22 cellular contexts compared by ENCODE assay signal in genomic region chr13:38850868-38851626, GRCh38.
DNase-seq lines count a peak whose midpoint lies in the region; ATAC-seq and TF ChIP-seq lines count a peak whose summit lies in the region.
"Had no signal": no experiment of that assay in that cellular context is flagged by ENCODE, and none has a peak within 500 bp of the region (broad histone marks: within the 10 kb centered on the region; RNA-seq: fewer than 3 reads in every experiment).

No MANE protein-coding gene starts in this region.

- no peak for TF ChIP-seq CTCF in OCI-LY7 (conservative IDR thresholded peaks at IDR 0.05; ENCODE audit: low read length)

- no peak overlapping the region for H3K27ac ChIP-seq in OCI-LY7 (ENCODE audit: low read depth, low read length, poor library complexity, severe bottlenecking)
- H3K27ac ChIP-seq: A549, C4-2B, neural progenitor cell, uterus had no signal

- intact Hi-C loops in left colon (cut with DNase I, micrococcal nuclease) (no loop called here), OCI-LY7 (cut with micrococcal nuclease; ENCODE audit: unreplicated experiment) (no loop called here)

- peak; percentile 64 for ATAC-seq in GM18498 (IDR thresholded peaks at IDR 0.05; ENCODE audit: unreplicated experiment)
- peak; percentile 53 for ATAC-seq in GM21367 (IDR thresholded peaks at IDR 0.05; ENCODE audit: unreplicated experiment)
- peak; percentile 63 for ATAC-seq in HG02763 (IDR thresholded peaks at IDR 0.05; ENCODE audit: unreplicated experiment)
- peak; percentile 85 for ATAC-seq in HG03442 (IDR thresholded peaks at IDR 0.05; ENCODE audit: unreplicated experiment)
- ATAC-seq in left colon, result no peak
- ATAC-seq: A549; activated CD4-positive, CD25-positive, alpha-beta regulatory T cell treated with anti-CD3 and anti-CD28 coated beads, Interleukin-2, amount 50 U/mL, for 24 hours; Right ventricle myocardium inferior had no signal

- DNase-seq in activated CD8-positive, alpha-beta memory T cell treated with anti-CD3 and anti-CD28 coated beads, Interleukin-2, amount 50 U/mL, for 48 hours, result no peak
- DNase-seq in left colon (no peak), OCI-LY7 (ENCODE audit: low spot score) (no peak), NCI-H1694 treated with DMSO at 0.1 percent for 48 hours (lab: John Stamatoyannopoulos, UW) (no peak)
- DNase-seq: activated gamma-delta T cell; DMS79 treated with DMSO at 0.1 percent for 48 hours; effector CD8-positive, alpha-beta T cell; kidney; MM.1S; NCI-H1930; NCI-H510A; stimulated activated naive CD4-positive, alpha-beta T cell treated with Interleukin-2 at 50 U/mL for 16 hours; uterus had no signal

- BruUV-seq in OCI-LY7 (replicated peaks; lab: Mats Ljungman, UMichigan), result no TSS peak

- no peak overlapping the region for H2AFZ ChIP-seq in OCI-LY7 (ENCODE audit: low read length)
- H2AFZ ChIP-seq: neural progenitor cell had no signal

- no peak overlapping the region for H3K4me3 ChIP-seq in OCI-LY7 (ENCODE audit: low read depth, low read length, poor library complexity, severe bottlenecking)
- H3K4me3 ChIP-seq: A549, neural progenitor cell, uterus had no signal

- no peaks in the 10 kb centered on the region for H3K9me3 ChIP-seq in OCI-LY7 (ENCODE audit: low read length)
- H3K9me3 ChIP-seq: A549, uterus had no signal

- POLR2A ChIA-PET in OCI-LY7 (lab: Charles Lee), result no interaction called here

- CTCF ChIA-PET in OCI-LY7 (lab: Charles Lee; ENCODE audit: unreplicated experiment), result no interaction called here

- H3K36me3 ChIP-seq in OCI-LY7 (ENCODE audit: insufficient read depth, low read length), result no peaks in the 10 kb centered on the region
- H3K36me3 ChIP-seq: neural progenitor cell, uterus had no signal

- H3K4me1 ChIP-seq in OCI-LY7 (ENCODE audit: insufficient read depth, low read length, poor library complexity, severe bottlenecking), result no peaks in the 10 kb centered on the region
- H3K4me1 ChIP-seq: A549, neural progenitor cell, uterus had no signal

- no peak overlapping the region for H3K4me2 ChIP-seq in OCI-LY7 (ENCODE audit: low read length)
- H3K4me2 ChIP-seq: A549, neural progenitor cell had no signal

- H3K79me2 ChIP-seq in OCI-LY7 (ENCODE audit: insufficient read depth, low read depth, low read length), result no peaks in the 10 kb centered on the region

- H4K20me1 ChIP-seq in OCI-LY7 (ENCODE audit: insufficient read depth, low read length), result no peaks in the 10 kb centered on the region

- H3K9me2 ChIP-seq in OCI-LY7 (ENCODE audit: insufficient read depth, low read length), result no peaks in the 10 kb centered on the region
